In the genomic region with DNA sequence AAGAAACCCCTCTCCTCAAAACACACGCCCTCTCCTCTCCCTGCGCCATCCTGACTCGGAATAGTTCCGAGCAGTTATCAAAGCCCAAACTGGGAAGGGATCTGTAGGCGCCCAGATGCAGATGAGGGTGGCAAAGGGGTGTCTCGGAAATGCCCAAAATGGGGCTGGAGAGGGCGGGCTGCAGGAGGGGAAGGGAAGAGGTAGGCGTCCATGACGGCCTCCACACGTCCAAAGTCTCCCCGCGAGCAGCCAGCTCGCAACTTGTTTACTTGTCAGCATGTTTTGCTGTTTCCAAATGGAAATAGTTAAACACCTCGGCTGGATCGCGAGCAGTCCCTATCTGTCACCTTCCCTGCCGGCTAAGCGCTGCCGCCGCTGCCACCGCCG, we compare ENCODE assay signal across 1 cellular context.
TF ChIP-seq lines count a peak whose summit lies in the region.

No MANE protein-coding gene starts in this region.

TF ChIP-seq in IMR-90, 13 proteins besides CTCF, POLR2A, EP300 and RAD21:
- TF ChIP-seq RFX5 (IDR thresholded peaks at IDR 0.05; ENCODE audit: low read depth, low read length) (no peak), CEBPB (IDR thresholded peaks at IDR 0.05; ENCODE audit: low read depth, low read length) (no peak), MAFK (IDR thresholded peaks at IDR 0.05; ENCODE audit: low read depth, low read length) (no peak), SMC3 (IDR thresholded peaks at IDR 0.05; ENCODE audit: low read depth, low read length) (no peak), RCOR1 (IDR thresholded peaks at IDR 0.05; ENCODE audit: insufficient replicate concordance, low read length) (no peak), NFE2L2 (IDR thresholded peaks at IDR 0.05; ENCODE audit: low read depth, low read length) (no peak), MAZ (IDR thresholded peaks at IDR 0.05; ENCODE audit: borderline replicate concordance, low read depth, low read length) (no peak), MXI1 (IDR thresholded peaks at IDR 0.05; ENCODE audit: borderline replicate concordance, low read depth, low read length) (no peak), FOS (IDR thresholded peaks at IDR 0.05; ENCODE audit: low read depth, low read length) (no peak), BHLHE40 (IDR thresholded peaks at IDR 0.05; ENCODE audit: low read depth, low read length) (no peak), CHD1 (IDR thresholded peaks at IDR 0.05; ENCODE audit: low read depth, low read length) (no peak)
- TF ChIP-seq, protein P1, sequence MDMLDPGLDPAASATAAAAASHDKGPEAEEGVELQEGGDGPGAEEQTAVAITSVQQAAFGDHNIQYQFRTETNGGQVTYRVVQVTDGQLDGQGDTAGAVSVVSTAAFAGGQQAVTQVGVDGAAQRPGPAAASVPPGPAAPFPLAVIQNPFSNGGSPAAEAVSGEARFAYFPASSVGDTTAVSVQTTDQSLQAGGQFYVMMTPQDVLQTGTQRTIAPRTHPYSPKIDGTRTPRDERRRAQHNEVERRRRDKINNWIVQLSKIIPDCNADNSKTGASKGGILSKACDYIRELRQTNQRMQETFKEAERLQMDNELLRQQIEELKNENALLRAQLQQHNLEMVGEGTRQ (IDR thresholded peaks at IDR 0.05; ENCODE audit: low read depth, low read length) = no peak
- TF ChIP-seq, protein P2, sequence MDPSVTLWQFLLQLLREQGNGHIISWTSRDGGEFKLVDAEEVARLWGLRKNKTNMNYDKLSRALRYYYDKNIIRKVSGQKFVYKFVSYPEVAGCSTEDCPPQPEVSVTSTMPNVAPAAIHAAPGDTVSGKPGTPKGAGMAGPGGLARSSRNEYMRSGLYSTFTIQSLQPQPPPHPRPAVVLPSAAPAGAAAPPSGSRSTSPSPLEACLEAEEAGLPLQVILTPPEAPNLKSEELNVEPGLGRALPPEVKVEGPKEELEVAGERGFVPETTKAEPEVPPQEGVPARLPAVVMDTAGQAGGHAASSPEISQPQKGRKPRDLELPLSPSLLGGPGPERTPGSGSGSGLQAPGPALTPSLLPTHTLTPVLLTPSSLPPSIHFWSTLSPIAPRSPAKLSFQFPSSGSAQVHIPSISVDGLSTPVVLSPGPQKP (IDR thresholded peaks at IDR 0.05; ENCODE audit: borderline replicate concordance, low read depth, low read length) = no peak
